ENCODE assay signal across 17 cellular contexts in the genomic region with DNA sequence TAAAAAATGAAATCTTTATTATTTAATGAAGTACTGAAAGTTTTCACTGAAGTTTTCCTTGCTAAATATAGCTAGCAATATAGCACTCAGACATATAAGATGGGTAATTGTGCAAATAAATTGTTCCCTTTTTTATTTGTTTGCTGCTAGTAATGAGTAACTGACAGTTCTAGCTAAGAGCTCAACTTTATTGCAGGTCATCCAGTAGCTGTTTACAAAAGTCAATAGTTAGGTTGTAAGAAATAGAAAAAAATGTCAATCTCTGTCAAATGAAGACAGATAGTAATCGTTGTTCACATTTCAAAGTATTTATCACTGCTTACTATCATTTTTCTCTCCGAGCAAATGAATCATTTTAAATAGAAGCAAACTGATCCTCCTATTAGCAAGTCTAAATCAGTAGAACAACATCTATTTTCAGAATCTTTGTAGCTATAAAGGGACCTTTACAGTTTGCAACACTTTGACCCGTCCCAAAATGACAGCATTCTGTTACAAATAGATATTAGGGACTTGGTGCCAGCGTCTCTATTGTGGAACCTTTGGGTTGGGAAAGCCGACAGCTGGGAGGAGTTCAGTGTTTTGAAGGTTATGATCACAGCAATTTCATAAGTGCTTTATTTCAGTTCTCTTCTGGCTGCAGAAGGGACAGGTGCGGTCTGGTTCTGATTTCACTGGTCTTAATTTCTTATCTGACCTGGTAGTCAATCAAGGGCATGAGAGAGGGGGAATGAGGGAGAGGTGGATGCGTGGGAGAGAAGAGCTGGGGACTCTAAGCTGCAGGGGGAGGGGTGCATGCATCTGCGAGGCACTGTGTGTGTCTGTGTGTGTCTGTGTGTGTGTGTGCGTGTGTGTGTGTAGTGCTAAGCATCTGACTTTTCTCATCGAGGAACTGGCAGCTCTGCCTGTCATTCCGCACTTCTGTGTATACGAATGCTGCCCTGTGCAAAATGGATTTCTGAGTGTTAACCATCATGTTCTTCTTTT.
DNase-seq lines count a peak whose midpoint lies in the region; ATAC-seq, FAIRE-seq and TF ChIP-seq lines count a peak whose summit lies in the region.
"Had no signal": no experiment of that assay in that cellular context is flagged by ENCODE, and none has a peak within 500 bp of the region (broad histone marks: within the 10 kb centered on the region; RNA-seq: fewer than 3 reads in every experiment).

No MANE protein-coding gene starts in this region.

- TF ChIP-seq CTCF in liver (IDR thresholded peaks at IDR 0.05; ENCODE audit: low read depth, low read length, missing input control) (no peak), HepG2 (CRISPR knock-in tag; IDR thresholded peaks at IDR 0.05) (no peak), VCaP (conservative IDR thresholded peaks at IDR 0.05) (no peak), lower leg skin (IDR thresholded peaks at IDR 0.05) (no peak), tibial nerve (IDR thresholded peaks at IDR 0.05) (no peak)

- H3K79me2 ChIP-seq in HepG2 (ENCODE audit: insufficient read depth, low read length) = no peaks in the 10 kb centered on the region
- H3K79me2 ChIP-seq: parathyroid adenoma had no signal

- in situ Hi-C loops in HepG2 (cut with HindIII; ENCODE audit: extremely low pct_ligation_motif_present, low pct_unique_long_range_greater_than_20kb) = no loop called here

- FAIRE-seq in HepG2 (lab: Jason Lieb, UNC) = no peak
- FAIRE-seq: G401.6 had no signal

- H3K27ac ChIP-seq in liver (ENCODE audit: low read depth in 1 of 2, low read length in 2 of 2) = no peak overlapping the region
- H3K27ac ChIP-seq in HepG2 (ENCODE audit: extremely low read length, insufficient read depth, low read length) = no peak overlapping the region
- H3K27ac ChIP-seq in VCaP = peak overlapping the region; percentile 71
- H3K27ac ChIP-seq in tibial nerve = no peak overlapping the region
- H3K27ac ChIP-seq: parathyroid adenoma, thoracic aorta had no signal

- ATAC-seq in HepG2 = no peak
- ATAC-seq: activated CD4-positive, alpha-beta T cell treated with anti-CD3 and anti-CD28 coated beads for 36 hours had no signal

- CTCF ChIA-PET in HepG2 (lab: Yijun Ruan, JAX; ENCODE audit: low intra/inter-chr PET ratio, low total read pairs) = no interaction called here

- intact Hi-C loops in HepG2 (cut with micrococcal nuclease; ENCODE audit: unreplicated experiment) = no loop called here
- intact Hi-C loops in lower leg skin (cut with DNase I; ENCODE audit: low total_unique reads) = no loop called here

- WGBS in liver = 25% methylated on average over 12 of the region's 12 CpGs
- 16% methylated on average over 12 of the region's 12 CpGs for WGBS in HepG2 (ENCODE audit: low lambda C conversion rate)
- WGBS in lower leg skin, 2 donors = 47 to 48% methylated on average over 11 to 12 of the region's 12 CpGs
- 35 to 42% methylated on average over 11 to 12 of the region's 12 CpGs for WGBS in tibial nerve, 2 donors

- no peak overlapping the region for H3K9ac ChIP-seq in liver (ENCODE audit: low read depth in 1 of 2, low read length in 2 of 2)
- H3K9ac ChIP-seq in HepG2 (ENCODE audit: insufficient read depth, low read depth, low read length) = no peak overlapping the region
- H3K9ac ChIP-seq: parathyroid adenoma had no signal

- POLR2A ChIA-PET in HepG2 (lab: Yijun Ruan, JAX) = no interaction called here

- H3K36me3 ChIP-seq in liver (ENCODE audit: control insufficient read depth in 4 of 4, insufficient read depth in 3 of 4, low read depth in 1 of 4, low read length in 3 of 4) (no peaks in the 10 kb centered on the region), HepG2 (replicated peaks in 1 of 2; ENCODE audit: control insufficient read depth in 1 of 2, insufficient read depth in 2 of 2, low read length in 2 of 2) (no peaks in the 10 kb centered on the region), tibial nerve (no peaks in the 10 kb centered on the region)
- H3K36me3 ChIP-seq: thoracic aorta had no signal

- no peak overlapping the region for H2AFZ ChIP-seq in HepG2 (ENCODE audit: low read length)
- H2AFZ ChIP-seq: parathyroid adenoma had no signal

- TF ChIP-seq RAD21 in liver (IDR thresholded peaks at IDR 0.05) = no peak
- no peak for TF ChIP-seq RAD21 in HepG2 (CRISPR knock-in tag; IDR thresholded peaks at IDR 0.05)

- TF ChIP-seq POLR2A in HepG2 (IDR thresholded peaks at IDR 0.05; ENCODE audit: insufficient read depth in 1 of 2, low read depth in 2 of 2, low read length in 2 of 2) = no peak
- no peak for TF ChIP-seq POLR2A in lower leg skin (IDR thresholded peaks at IDR 0.05)
- TF ChIP-seq POLR2A in tibial nerve (IDR thresholded peaks at IDR 0.05) = no peak

- H3K27me3 ChIP-seq in liver (ENCODE audit: control insufficient read depth in 4 of 4, insufficient read depth in 4 of 4, low read length in 3 of 4) = peaks cover 0 to 2% (median 0%) of the 10 kb centered on the region in 4 donors
- H3K27me3 ChIP-seq in HepG2 (ENCODE audit: control insufficient read depth in 1 of 2, insufficient read depth in 2 of 2, low read length in 2 of 2) = no peaks in the 10 kb centered on the region; a peak in 1 of 5 replicates
- no peaks in the 10 kb centered on the region for H3K27me3 ChIP-seq in tibial nerve

- no peak overlapping the region for H3K4me2 ChIP-seq in HepG2 (ENCODE audit: low read depth, low read length)

- DNase-seq in HepG2 (ENCODE audit: low spot score) = no peak
- DNase-seq in myocyte (ENCODE audit: low read depth) = peak; percentile 95
- DNase-seq in lower leg skin (ENCODE audit: low spot score in 2 of 2) = no peak
- no peak for DNase-seq in tibial nerve (ENCODE audit: low spot score in 2 of 2)
- DNase-seq in OCI-M2 (lab: John Stamatoyannopoulos, UW; ENCODE audit: unreplicated experiment) = no peak
- no peak for DNase-seq in GDM1 (lab: John Stamatoyannopoulos, UW)
- DNase-seq: activated CD4-positive, alpha-beta T cell treated with anti-CD3 and anti-CD28 coated beads for 36 hours; central memory CD4-positive, alpha-beta T cell; foreskin melanocyte; KG1; NCI-H226; stimulated activated CD4-positive, alpha-beta T cell treated with anti-CD3 and anti-CD28 coated beads, Interleukin-2, amount 100 ng/mL, for 24 hours had no signal

- H4K20me1 ChIP-seq in HepG2 (ENCODE audit: insufficient read depth, low read length) = no peaks in the 10 kb centered on the region

- H3K4me3 ChIP-seq in liver (ENCODE audit: low read depth in 1 of 3, low read length in 3 of 3) = peak overlapping the region in 2 of 3 donors; percentile 8 to 12
- no peak overlapping the region for H3K4me3 ChIP-seq in HepG2 (replicated peaks in 1 of 3; ENCODE audit: insufficient read depth in 1 of 3, low read depth in 2 of 3, low read length in 3 of 3)
- no peak overlapping the region for H3K4me3 ChIP-seq in lower leg skin (ENCODE audit: low read depth, poor library complexity, severe bottlenecking)
- H3K4me3 ChIP-seq in tibial nerve = no peak overlapping the region
- H3K4me3 ChIP-seq: thoracic aorta had no signal

- H3K9me3 ChIP-seq in liver (ENCODE audit: control insufficient read depth in 4 of 4, low read length in 3 of 4) (no peaks in the 10 kb centered on the region), HepG2 (ENCODE audit: low read length) (no peaks in the 10 kb centered on the region), tibial nerve (no peaks in the 10 kb centered on the region)
- H3K9me3 ChIP-seq: thoracic aorta had no signal

- no TSS peak for BruUV-seq in HepG2 (replicated peaks; lab: Mats Ljungman, UMichigan)

- TF ChIP-seq EP300 in HepG2 (IDR thresholded peaks at IDR 0.05; ENCODE audit: low read depth in 2 of 2, low read length in 2 of 2) = no peak
- TF ChIP-seq EP300 in HepG2 (CRISPR knock-in tag; IDR thresholded peaks at IDR 0.05; ENCODE audit: borderline replicate concordance) = no peak
- no peak for TF ChIP-seq EP300 in tibial nerve (IDR thresholded peaks at IDR 0.05)

- H3K4me1 ChIP-seq in liver (ENCODE audit: control insufficient read depth in 4 of 4, insufficient read depth in 4 of 4, low read length in 3 of 4) = peaks cover 2 to 7% (median 6%) of the 10 kb centered on the region in 4 donors
- no peaks in the 10 kb centered on the region for H3K4me1 ChIP-seq in HepG2 (ENCODE audit: insufficient read depth, low read length)
- H3K4me1 ChIP-seq in tibial nerve = no peaks in the 10 kb centered on the region
- H3K4me1 ChIP-seq: parathyroid adenoma had no signal

TF ChIP-seq in HepG2, 621 proteins besides CTCF, POLR2A, EP300 and RAD21 (continues in another document):
- TF ChIP-seq, protein P1, sequence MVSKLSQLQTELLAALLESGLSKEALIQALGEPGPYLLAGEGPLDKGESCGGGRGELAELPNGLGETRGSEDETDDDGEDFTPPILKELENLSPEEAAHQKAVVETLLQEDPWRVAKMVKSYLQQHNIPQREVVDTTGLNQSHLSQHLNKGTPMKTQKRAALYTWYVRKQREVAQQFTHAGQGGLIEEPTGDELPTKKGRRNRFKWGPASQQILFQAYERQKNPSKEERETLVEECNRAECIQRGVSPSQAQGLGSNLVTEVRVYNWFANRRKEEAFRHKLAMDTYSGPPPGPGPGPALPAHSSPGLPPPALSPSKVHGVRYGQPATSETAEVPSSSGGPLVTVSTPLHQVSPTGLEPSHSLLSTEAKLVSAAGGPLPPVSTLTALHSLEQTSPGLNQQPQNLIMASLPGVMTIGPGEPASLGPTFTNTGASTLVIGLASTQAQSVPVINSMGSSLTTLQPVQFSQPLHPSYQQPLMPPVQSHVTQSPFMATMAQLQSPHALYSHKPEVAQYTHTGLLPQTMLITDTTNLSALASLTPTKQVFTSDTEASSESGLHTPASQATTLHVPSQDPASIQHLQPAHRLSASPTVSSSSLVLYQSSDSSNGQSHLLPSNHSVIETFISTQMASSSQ (IDR thresholded peaks at IDR 0.05; ENCODE audit: low read depth) = no peak
- TF ChIP-seq, protein P1 (CRISPR knock-in tag; IDR thresholded peaks at IDR 0.05; ENCODE audit: borderline replicate concordance) = no peak

Comparison
In these comparisons a context has a peak if more than half of its experiments do, and no peak if none do; other contexts are left out.
1. H3K4me3 ChIP-seq: peak in liver (2 of 3); none in HepG2 (0 of 3), lower leg skin (single experiment) and tibial nerve (0 of 4).